In the genomic region with DNA sequence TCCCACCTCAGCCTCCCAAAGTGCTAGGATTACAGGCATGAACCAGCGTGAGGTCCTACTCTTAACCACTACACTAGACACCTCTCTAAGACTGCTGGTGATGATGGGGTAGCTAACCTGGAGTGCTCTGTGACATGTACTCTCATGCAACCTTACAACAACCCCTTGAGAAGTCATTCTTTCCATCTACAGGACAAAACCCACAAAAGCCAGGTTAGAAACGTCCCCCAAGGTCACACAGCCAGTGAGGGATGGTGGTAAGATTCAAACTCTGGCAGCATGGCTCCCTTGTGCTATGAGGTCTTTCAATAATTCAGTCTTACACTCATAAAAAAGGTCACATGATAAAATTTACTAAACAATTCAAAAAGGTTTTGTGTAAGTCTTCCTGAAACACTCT, we compare ENCODE assay signal across 10 cellular contexts.
DNase-seq lines count a peak whose midpoint lies in the region; ATAC-seq and TF ChIP-seq lines count a peak whose summit lies in the region.
"Had no signal": no experiment of that assay in that cellular context is flagged by ENCODE, and none has a peak within 500 bp of the region (broad histone marks: within the 10 kb centered on the region; RNA-seq: fewer than 3 reads in every experiment).

No MANE protein-coding gene starts in this region.

- peak overlapping the region; percentile 99 for H3K4me2 ChIP-seq in osteoblast (ENCODE audit: insufficient read depth, low read length)

- no peak for DNase-seq in CD4-positive, CD25-positive, alpha-beta regulatory T cell
- DNase-seq in NAMALWA (ENCODE audit: low spot score) (peak; percentile 8), coronary artery (ENCODE audit: low spot score) (no peak), osteoblast (ENCODE audit: insufficient read length, low spot score, missing footprints) (no peak), omental fat pad (ENCODE audit: low spot score) (no peak), DMS79 treated with DMSO at 0.1 percent for 48 hours (lab: John Stamatoyannopoulos, UW) (no peak)
- DNase-seq: GF-D8, NCI-H1436 had no signal

- H2AFZ ChIP-seq in osteoblast (ENCODE audit: low read length) = no peak overlapping the region

- no peaks in the 10 kb centered on the region for H3K27me3 Mint-ChIP-seq in CD4-positive, CD25-positive, alpha-beta regulatory T cell

- H4K20me1 ChIP-seq in osteoblast (ENCODE audit: insufficient read depth, low read length) = no peaks in the 10 kb centered on the region

- H3K36me3 Mint-ChIP-seq in CD4-positive, CD25-positive, alpha-beta regulatory T cell = no peaks in the 10 kb centered on the region

- no peaks in the 10 kb centered on the region for H3K27me3 ChIP-seq in CD4-positive, CD25-positive, alpha-beta regulatory T cell (ENCODE audit: control insufficient read depth, insufficient read depth, low read length)
- H3K27me3 ChIP-seq in osteoblast (ENCODE audit: insufficient read depth, low read length) = no peaks in the 10 kb centered on the region

- peak overlapping the region; percentile 87 for H3K4me3 ChIP-seq in CD4-positive, CD25-positive, alpha-beta regulatory T cell (ENCODE audit: low read depth, low read length)
- H3K4me3 ChIP-seq in coronary artery (peak overlapping the region; percentile 76), osteoblast (ENCODE audit: insufficient read depth, low read length) (peak overlapping the region; percentile 93)

- TF ChIP-seq CTCF in coronary artery (IDR thresholded peaks at IDR 0.05) (no peak), osteoblast (IDR thresholded peaks at IDR 0.05; ENCODE audit: extremely low read depth, low read depth, low read length) (no peak), omental fat pad (IDR thresholded peaks at IDR 0.05) (no peak)

- H3K27ac Mint-ChIP-seq in CD4-positive, CD25-positive, alpha-beta regulatory T cell = peak overlapping the region; percentile 10 to 93 (median 39)

- peak overlapping the region; percentile 66 to 99 (median 93) for H3K4me3 Mint-ChIP-seq in CD4-positive, CD25-positive, alpha-beta regulatory T cell

- H3K4me1 Mint-ChIP-seq in CD4-positive, CD25-positive, alpha-beta regulatory T cell = peaks cover 23 to 31% (median 26%) of the 10 kb centered on the region in 4 donors

- no peaks in the 10 kb centered on the region for H3K9me3 Mint-ChIP-seq in CD4-positive, CD25-positive, alpha-beta regulatory T cell

- H3K9me3 ChIP-seq in CD4-positive, CD25-positive, alpha-beta regulatory T cell (ENCODE audit: control insufficient read depth in 2 of 2, low read length in 2 of 2) = no peaks in the 10 kb centered on the region
- H3K9me3 ChIP-seq in osteoblast (ENCODE audit: low read depth, low read length) = no peaks in the 10 kb centered on the region

- H3K27ac ChIP-seq in CD4-positive, CD25-positive, alpha-beta regulatory T cell (ENCODE audit: insufficient read depth, low read length, poor library complexity, severe bottlenecking) = no peak overlapping the region
- H3K27ac ChIP-seq in coronary artery = peak overlapping the region; percentile 89 to 98
- peak overlapping the region; percentile 91 for H3K27ac ChIP-seq in osteoblast (ENCODE audit: low read depth, low read length)

- H3K79me2 ChIP-seq in osteoblast (ENCODE audit: insufficient read depth, low read length) = peaks cover 68% of the 10 kb centered on the region

- H3K36me3 ChIP-seq in CD4-positive, CD25-positive, alpha-beta regulatory T cell (ENCODE audit: control insufficient read depth, insufficient read depth, low read length) = no peaks in the 10 kb centered on the region
- H3K36me3 ChIP-seq in osteoblast (ENCODE audit: insufficient read depth, low read length) = no peaks in the 10 kb centered on the region

- no peak for ATAC-seq in CD4-positive, CD25-positive, alpha-beta regulatory T cell (ENCODE audit: low read depth in 2 of 2)
- ATAC-seq in omental fat pad (ENCODE audit: low FRiP score) (no peak), GM21447 (IDR thresholded peaks at IDR 0.05; ENCODE audit: unreplicated experiment) (no peak), HG03342 (IDR thresholded peaks at IDR 0.05; ENCODE audit: unreplicated experiment) (no peak)

- peaks cover 18% of the 10 kb centered on the region for H3K4me1 ChIP-seq in CD4-positive, CD25-positive, alpha-beta regulatory T cell (ENCODE audit: control insufficient read depth, insufficient read depth, low read length, poor library complexity, severe bottlenecking)
- peaks cover 48% of the 10 kb centered on the region for H3K4me1 ChIP-seq in osteoblast (ENCODE audit: insufficient read depth, low read length)
